8 cellular contexts compared by ENCODE assay signal in genomic region chr20:325889-326644, GRCh38. TPM values are rescaled to one million over a fixed set of nuclear protein-coding genes. Genes with fewer than 3 reads are reported as not detected.
A peak's percentile ranks its signal among the peaks of the same experiment; 100 is the strongest.
DNase-seq lines count a peak whose midpoint lies in the region; ATAC-seq and TF ChIP-seq lines count a peak whose summit lies in the region.

No MANE protein-coding gene starts in this region.

- under 1% methylated on average over 103 of the region's 103 CpGs for WGBS in HUES64

- ATAC-seq in HG02970 (IDR thresholded peaks at IDR 0.05; ENCODE audit: low FRiP score, unreplicated experiment), result no peak

- H3K4me3 ChIP-seq in HUES64 (ENCODE audit: low read length) (peak overlapping the region; percentile 96), left ventricle myocardium inferior (peak overlapping the region; percentile 83), parathyroid adenoma (ENCODE audit: low read depth, low read length) (peak overlapping the region; percentile 83)

- H3K4me2 ChIP-seq in parathyroid adenoma (ENCODE audit: low read length), result peak overlapping the region; percentile 76

- H3K9me3 ChIP-seq in HUES64 (ENCODE audit: insufficient read depth, low read depth, low read length) (no peaks in the 10 kb centered on the region), left ventricle myocardium inferior (replicated peaks) (no peaks in the 10 kb centered on the region), parathyroid adenoma (ENCODE audit: control insufficient read depth, low read length) (no peaks in the 10 kb centered on the region)

- peak overlapping the region; percentile 74 for H2AFZ ChIP-seq in parathyroid adenoma

- peaks cover 36% of the 10 kb centered on the region for H3K4me1 ChIP-seq in HUES64 (ENCODE audit: insufficient read depth, low read length)
- H3K4me1 ChIP-seq in left ventricle myocardium inferior, result peaks cover 61% of the 10 kb centered on the region
- H3K4me1 ChIP-seq in parathyroid adenoma, result peaks cover 14% of the 10 kb centered on the region

- H3K27ac ChIP-seq in HUES64 (ENCODE audit: low read depth, low read length) (peak overlapping the region; percentile 98), left ventricle myocardium inferior (replicated peaks) (peak overlapping the region; percentile 98), parathyroid adenoma (peak overlapping the region; percentile 79)

- intact Hi-C loops in left ventricle myocardium inferior (cut with micrococcal nuclease), result no loop called here

- TF ChIP-seq CTCF in left ventricle myocardium inferior (IDR thresholded peaks at IDR 0.05; ENCODE audit: borderline replicate concordance) (no peak), parathyroid adenoma (IDR thresholded peaks at IDR 0.05) (no peak)

- no peaks in the 10 kb centered on the region for H3K79me2 ChIP-seq in parathyroid adenoma

- H3K36me3 ChIP-seq in HUES64 (ENCODE audit: insufficient read depth, low read length) (peaks cover 9% of the 10 kb centered on the region), left ventricle myocardium inferior (no peaks in the 10 kb centered on the region), parathyroid adenoma (ENCODE audit: control insufficient read depth, insufficient read depth, low read length) (no peaks in the 10 kb centered on the region)

- H3K27me3 ChIP-seq in HUES64 (ENCODE audit: insufficient read depth, low read length) (no peaks in the 10 kb centered on the region), left ventricle myocardium inferior (ENCODE audit: low read depth) (no peaks in the 10 kb centered on the region), parathyroid adenoma (ENCODE audit: control insufficient read depth, insufficient read depth, low read length) (no peaks in the 10 kb centered on the region)

- DNase-seq in NCI-H345 (lab: John Stamatoyannopoulos, UW) (peak; percentile 58), NCI-H345 treated with DMSO at 0.1 percent for 48 hours (lab: John Stamatoyannopoulos, UW; ENCODE audit: unreplicated experiment) (no peak), SHP77 treated with DMSO at 0.1 percent for 48 hours (lab: John Stamatoyannopoulos, UW) (peak; percentile 28), amniotic epithelial cell (ENCODE audit: low read depth) (peak; percentile 63), left ventricle myocardium inferior (peak; percentile 71)

- H3K9ac ChIP-seq in HUES64 (ENCODE audit: low read depth, low read length), result peak overlapping the region; percentile 95
- H3K9ac ChIP-seq in parathyroid adenoma, result no peak overlapping the region

RNA-seq across cellular contexts. Expression of gene SOX12, which starts 0.7 kb away (rescaled TPM):
- 35.8 TPM for polyA plus RNA-seq in HUES64 (2013, experiment 1 of 2)
- polyA plus RNA-seq in HUES64 (2013, experiment 2 of 2), result 40.8 TPM
- 12.3 TPM for total RNA-seq in left ventricle myocardium inferior

RNA-seq across cellular contexts. Expression of gene NRSN2, which starts 20.8 kb away (rescaled TPM):
- 20.6 TPM for polyA plus RNA-seq in HUES64 (2013, experiment 1 of 2)
- polyA plus RNA-seq in HUES64 (2013, experiment 2 of 2), result 23.5 TPM
- 17.5 TPM for total RNA-seq in left ventricle myocardium inferior

RNA-seq across cellular contexts. Expression of gene ZCCHC3, which starts 28.7 kb away (rescaled TPM):
- polyA plus RNA-seq in HUES64 (2013, experiment 1 of 2), result 37.7 TPM
- 40.1 TPM for polyA plus RNA-seq in HUES64 (2013, experiment 2 of 2)
- total RNA-seq in left ventricle myocardium inferior, result 11.8 TPM

RNA-seq across cellular contexts. Expression of gene C20orf96, which starts 35.5 kb away (rescaled TPM):
- polyA plus RNA-seq in HUES64 (2013, experiment 1 of 2), result 18.6 TPM
- 25.0 TPM for polyA plus RNA-seq in HUES64 (2013, experiment 2 of 2)
- total RNA-seq in left ventricle myocardium inferior, result 6.6 TPM

RNA-seq across cellular contexts. Expression of gene TRIB3, which starts 54.5 kb away (rescaled TPM):
- polyA plus RNA-seq in HUES64 (2013, experiment 1 of 2), result 5.6 TPM
- 6.3 TPM for polyA plus RNA-seq in HUES64 (2013, experiment 2 of 2)
- 0.69 TPM for total RNA-seq in left ventricle myocardium inferior
